Comparison of ENCODE assay signal across 11 cellular contexts in the genomic region with DNA sequence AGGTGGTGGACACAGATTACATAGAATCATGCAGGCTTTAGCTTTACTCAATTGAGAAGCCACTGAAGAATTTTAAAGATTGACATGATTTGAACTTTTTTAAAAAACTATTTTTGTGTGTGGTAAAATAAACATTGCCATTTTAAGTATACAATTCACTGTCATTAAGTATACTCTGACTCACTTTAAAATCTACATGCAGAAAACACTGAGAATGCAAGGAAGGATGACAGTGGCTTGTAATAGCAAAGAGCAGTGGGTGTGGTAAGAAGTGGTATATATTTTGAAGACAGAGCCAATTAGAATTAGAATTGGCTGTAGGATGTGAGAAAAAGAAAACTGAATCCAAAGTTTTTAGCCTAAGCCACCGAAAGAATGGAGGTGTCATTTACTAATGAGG. TPM values are rescaled to one million over a fixed set of nuclear protein-coding genes. Genes with fewer than 3 reads are reported as not detected.
DNase-seq lines count a peak whose midpoint lies in the region; ATAC-seq lines count a peak whose summit lies in the region.
"Had no signal": no experiment of that assay in that cellular context is flagged by ENCODE, and none has a peak within 500 bp of the region (broad histone marks: within the 10 kb centered on the region; RNA-seq: fewer than 3 reads in every experiment).

No MANE protein-coding gene starts in this region.

- ATAC-seq in stimulated activated effector memory CD8-positive, alpha-beta T cell treated with anti-CD3 and anti-CD28 coated beads, Interleukin-12 subunit alpha, Interleukin-12 subunit beta, amount 100 ng/mL, for 72 hours = no peak
- ATAC-seq in GM19455 (IDR thresholded peaks at IDR 0.05; ENCODE audit: unreplicated experiment) (no peak), GM18870 (IDR thresholded peaks at IDR 0.05; ENCODE audit: unreplicated experiment) (no peak)
- ATAC-seq: HepG2 had no signal

- H3K4me1 Mint-ChIP-seq in stimulated activated effector memory CD8-positive, alpha-beta T cell treated with anti-CD3 and anti-CD28 coated beads, Interleukin-12 subunit alpha, Interleukin-12 subunit beta, amount 100 ng/mL, for 72 hours = no peaks in the 10 kb centered on the region

- H3K9me3 Mint-ChIP-seq in stimulated activated effector memory CD8-positive, alpha-beta T cell treated with anti-CD3 and anti-CD28 coated beads, Interleukin-12 subunit alpha, Interleukin-12 subunit beta, amount 100 ng/mL, for 72 hours = no peaks in the 10 kb centered on the region
- H3K9me3 Mint-ChIP-seq: CD4-positive, CD25-positive, alpha-beta regulatory T cell had no signal

- peaks cover 45% of the 10 kb centered on the region for H3K36me3 Mint-ChIP-seq in stimulated activated effector memory CD8-positive, alpha-beta T cell treated with anti-CD3 and anti-CD28 coated beads, Interleukin-12 subunit alpha, Interleukin-12 subunit beta, amount 100 ng/mL, for 72 hours

- H3K4me3 Mint-ChIP-seq in stimulated activated effector memory CD8-positive, alpha-beta T cell treated with anti-CD3 and anti-CD28 coated beads, Interleukin-12 subunit alpha, Interleukin-12 subunit beta, amount 100 ng/mL, for 72 hours = no peak overlapping the region
- H3K4me3 Mint-ChIP-seq: CD4-positive, CD25-positive, alpha-beta regulatory T cell had no signal

- peak overlapping the region; percentile 61 for H3K27ac Mint-ChIP-seq in stimulated activated effector memory CD8-positive, alpha-beta T cell treated with anti-CD3 and anti-CD28 coated beads, Interleukin-12 subunit alpha, Interleukin-12 subunit beta, amount 100 ng/mL, for 72 hours

- DNase-seq in EH (ENCODE audit: low read depth) (peak; percentile 60), M059J (ENCODE audit: low read depth) (peak; percentile 13), fibroblast of peridontal ligament (ENCODE audit: extremely low read depth) (peak; percentile 2), NCI-H2171 treated with DMSO at 0.1 percent for 48 hours (lab: John Stamatoyannopoulos, UW) (no peak)
- DNase-seq in stimulated activated effector memory CD8-positive, alpha-beta T cell treated with anti-CD3 and anti-CD28 coated beads, Interleukin-12 subunit alpha, Interleukin-12 subunit beta, amount 100 ng/mL, for 72 hours (ENCODE audit: low spot score in 2 of 2) = no peak
- DNase-seq: 8988T; CD4-positive, CD25-positive, alpha-beta regulatory T cell; DMS53 had no signal

RNA-seq across cellular contexts. Expression of a gene that starts 14.9 kb away (rescaled TPM):
- 12.2 and 18.2 TPM in 2 replicates for total RNA-seq in M059J (2014; rRNA removed; shearing (Covaris generic))

RNA-seq across cellular contexts. Expression of a gene that starts 39.3 kb away (rescaled TPM):
- 32.3 and 46.0 TPM in 2 replicates for total RNA-seq in M059J (2014; rRNA removed; shearing (Covaris generic))

RNA-seq across cellular contexts. Expression of a gene that starts 44.6 kb away (rescaled TPM):
- total RNA-seq in M059J (2014; rRNA removed; shearing (Covaris generic)) = 0.12 and 0.37 TPM in 2 replicates

Comparison
In these comparisons a context has a peak if more than half of its experiments do, and no peak if none do; other contexts are left out.
1. DNase-seq: peak in EH (single experiment), M059J (single experiment) and fibroblast of peridontal ligament (single experiment); none in stimulated activated effector memory CD8-positive, alpha-beta T cell treated with anti-CD3 and anti-CD28 coated beads, Interleukin-12 subunit alpha, Interleukin-12 subunit beta, amount 100 ng/mL, for 72 hours (0 of 2) and NCI-H2171 treated with DMSO at 0.1 percent for 48 hours (single experiment).